In genomic region chr3:126494204-126494603, GRCh38 we compare ENCODE assay signal across 1 cellular context.
TF ChIP-seq lines count a peak whose summit lies in the region.

No MANE protein-coding gene starts in this region.

TF ChIP-seq in HepG2, 621 proteins besides CTCF, POLR2A, EP300 and RAD21:
- no peak for TF ChIP-seq ZBTB20 (CRISPR knock-in tag; IDR thresholded peaks at IDR 0.05; ENCODE audit: borderline replicate concordance, low read depth)
- no peak for TF ChIP-seq ZNF75D (CRISPR knock-in tag; IDR thresholded peaks at IDR 0.05; ENCODE audit: borderline replicate concordance)
- no peak for TF ChIP-seq SRSF1 (optimal IDR thresholded peaks at IDR 0.05; ENCODE audit: low read depth, low read length)
- no peak for TF ChIP-seq ZBTB14 (CRISPR knock-in tag; IDR thresholded peaks at IDR 0.05)
- TF ChIP-seq ELF4 (CRISPR knock-in tag; IDR thresholded peaks at IDR 0.05; ENCODE audit: borderline replicate concordance): no peak
- no peak for TF ChIP-seq PTBP1 (IDR thresholded peaks at IDR 0.05; ENCODE audit: low read depth, low read length, poor library complexity, severe bottlenecking)
- no peak for TF ChIP-seq THRA (CRISPR knock-in tag; IDR thresholded peaks at IDR 0.05; ENCODE audit: borderline replicate concordance)
- no peak for TF ChIP-seq ZBTB2 (CRISPR knock-in tag; IDR thresholded peaks at IDR 0.05; ENCODE audit: low read depth)
- no peak for TF ChIP-seq KDM2A (CRISPR knock-in tag; IDR thresholded peaks at IDR 0.05; ENCODE audit: borderline replicate concordance, low read depth)
- TF ChIP-seq SALL1 (CRISPR knock-in tag; IDR thresholded peaks at IDR 0.05): no peak
- no peak for TF ChIP-seq ZIK1 (CRISPR knock-in tag; IDR thresholded peaks at IDR 0.05; ENCODE audit: borderline replicate concordance, low read depth)
- no peak for TF ChIP-seq FOXK1 (CRISPR knock-in tag; IDR thresholded peaks at IDR 0.05; ENCODE audit: borderline replicate concordance, low read depth)
- no peak for TF ChIP-seq ZNF564 (CRISPR knock-in tag; IDR thresholded peaks at IDR 0.05)
- TF ChIP-seq GPN1 (CRISPR knock-in tag; IDR thresholded peaks at IDR 0.05; ENCODE audit: borderline replicate concordance): no peak
TF ChIP-seq in HepG2: peak in this region for 0.
